Comparison of ENCODE assay signal across 9 cellular contexts in the genomic region with DNA sequence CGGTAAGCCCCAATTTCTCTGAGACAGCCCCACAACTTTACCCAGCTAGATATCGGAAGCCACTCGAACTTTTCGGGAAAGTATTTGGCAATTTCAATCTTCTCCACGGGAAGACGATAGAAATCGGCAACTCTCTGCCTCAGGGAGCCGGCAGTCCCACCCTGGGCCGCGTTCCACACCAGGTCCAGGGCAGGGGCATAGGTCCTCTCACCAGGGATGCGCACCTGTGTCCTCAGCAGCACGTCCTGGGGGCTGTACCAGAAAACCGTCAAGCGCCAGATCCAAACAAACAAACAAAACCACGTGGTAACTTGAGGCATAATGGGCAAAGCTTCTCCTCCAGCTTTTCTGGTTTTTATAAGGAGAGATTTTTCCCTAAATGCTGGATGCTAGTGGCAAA.
"Had no signal": no experiment of that assay in that cellular context is flagged by ENCODE, and none has a peak within 500 bp of the region (broad histone marks: within the 10 kb centered on the region; RNA-seq: fewer than 3 reads in every experiment).

No MANE protein-coding gene starts in this region.

- H3K4me3 ChIP-seq: heart left ventricle, skin epidermis had no signal

- H3K4me3 Mint-ChIP-seq: activated CD4-positive, alpha-beta memory T cell treated with anti-CD3 and anti-CD28 coated beads for 36 hours; activated naive CD8-positive, alpha-beta T cell had no signal

- H3K9me3 ChIP-seq: heart left ventricle had no signal

- DNase-seq: activated CD4-positive, alpha-beta memory T cell treated with anti-CD3 and anti-CD28 coated beads for 36 hours; activated CD4-positive, alpha-beta T cell treated with anti-CD3 and anti-CD28 coated beads for 1 hour; activated gamma-delta T cell; activated T-cell treated with anti-CD3 and anti-CD28 coated beads, Interleukin-2, amount 50 U/mL, for 48 hours; heart left ventricle; T-helper 2 cell had no signal

- H3K9me3 Mint-ChIP-seq: activated CD4-positive, alpha-beta memory T cell treated with anti-CD3 and anti-CD28 coated beads for 36 hours had no signal

- H3K27ac Mint-ChIP-seq: activated CD4-positive, alpha-beta memory T cell treated with anti-CD3 and anti-CD28 coated beads for 36 hours had no signal

- H3K27me3 ChIP-seq: heart left ventricle had no signal

- ATAC-seq: left lobe of liver had no signal

- H3K27me3 Mint-ChIP-seq: activated CD4-positive, alpha-beta memory T cell treated with anti-CD3 and anti-CD28 coated beads for 36 hours; activated naive CD8-positive, alpha-beta T cell had no signal
